1 cellular context compared by ENCODE assay signal in the genomic region with DNA sequence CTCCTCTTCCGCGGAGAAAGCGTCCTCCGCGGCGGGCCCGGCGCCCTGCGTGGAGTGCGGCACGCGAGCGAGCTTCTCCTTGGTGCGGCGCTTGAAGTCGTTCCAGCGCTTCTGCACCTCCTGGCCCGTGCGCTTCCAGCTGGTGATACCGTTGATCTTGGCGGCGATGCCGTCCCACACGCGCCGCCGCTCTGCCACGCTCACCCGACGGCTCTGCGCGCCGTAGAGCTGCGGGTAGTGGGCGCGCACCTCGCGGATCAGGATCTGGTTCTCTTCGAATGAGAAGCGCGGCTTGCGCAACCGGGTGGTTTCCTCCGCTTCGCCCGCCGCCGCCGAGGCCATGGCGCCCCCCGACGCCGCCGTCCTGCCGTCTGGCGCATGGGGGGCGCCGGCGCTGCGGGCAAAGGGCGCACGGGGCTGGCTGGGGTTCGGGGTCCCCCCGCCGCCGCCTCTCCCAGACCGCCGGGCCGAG.
A peak's percentile ranks its signal among the peaks of the same experiment; 100 is the strongest.
TF ChIP-seq lines count a peak whose summit lies in the region.

No MANE protein-coding gene starts in this region.

TF ChIP-seq in K562, 482 proteins besides CTCF, POLR2A, EP300 and RAD21:
- TF ChIP-seq, protein P1, sequence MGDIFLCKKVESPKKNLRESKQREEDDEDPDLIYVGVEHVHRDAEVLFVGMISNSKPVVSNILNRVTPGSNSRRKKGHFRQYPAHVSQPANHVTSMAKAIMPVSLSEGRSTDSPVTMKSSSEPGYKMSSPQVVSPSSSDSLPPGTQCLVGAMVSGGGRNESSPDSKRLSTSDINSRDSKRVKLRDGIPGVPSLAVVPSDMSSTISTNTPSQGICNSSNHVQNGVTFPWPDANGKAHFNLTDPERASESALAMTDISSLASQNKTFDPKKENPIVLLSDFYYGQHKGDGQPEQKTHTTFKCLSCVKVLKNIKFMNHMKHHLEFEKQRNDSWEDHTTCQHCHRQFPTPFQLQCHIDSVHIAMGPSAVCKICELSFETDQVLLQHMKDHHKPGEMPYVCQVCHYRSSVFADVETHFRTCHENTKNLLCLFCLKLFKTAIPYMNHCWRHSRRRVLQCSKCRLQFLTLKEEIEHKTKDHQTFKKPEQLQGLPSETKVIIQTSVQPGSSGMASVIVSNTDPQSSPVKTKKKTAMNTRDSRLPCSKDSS (IDR thresholded peaks at IDR 0.05; ENCODE audit: low read depth, partially characterized antibody), result no peak
- TF ChIP-seq RBBP5 (IDR thresholded peaks at IDR 0.05; ENCODE audit: borderline replicate concordance, insufficient read depth, low read length, poor library complexity, severe bottlenecking), result peak; percentile 36
- 0 out of 2 replicates have a peak, but pooled peaks have one; percentile 1 for TF ChIP-seq RBM14 (IDR thresholded peaks at IDR 0.05; ENCODE audit: borderline replicate concordance, insufficient read depth, low read depth, low read length)
- TF ChIP-seq, protein P2, sequence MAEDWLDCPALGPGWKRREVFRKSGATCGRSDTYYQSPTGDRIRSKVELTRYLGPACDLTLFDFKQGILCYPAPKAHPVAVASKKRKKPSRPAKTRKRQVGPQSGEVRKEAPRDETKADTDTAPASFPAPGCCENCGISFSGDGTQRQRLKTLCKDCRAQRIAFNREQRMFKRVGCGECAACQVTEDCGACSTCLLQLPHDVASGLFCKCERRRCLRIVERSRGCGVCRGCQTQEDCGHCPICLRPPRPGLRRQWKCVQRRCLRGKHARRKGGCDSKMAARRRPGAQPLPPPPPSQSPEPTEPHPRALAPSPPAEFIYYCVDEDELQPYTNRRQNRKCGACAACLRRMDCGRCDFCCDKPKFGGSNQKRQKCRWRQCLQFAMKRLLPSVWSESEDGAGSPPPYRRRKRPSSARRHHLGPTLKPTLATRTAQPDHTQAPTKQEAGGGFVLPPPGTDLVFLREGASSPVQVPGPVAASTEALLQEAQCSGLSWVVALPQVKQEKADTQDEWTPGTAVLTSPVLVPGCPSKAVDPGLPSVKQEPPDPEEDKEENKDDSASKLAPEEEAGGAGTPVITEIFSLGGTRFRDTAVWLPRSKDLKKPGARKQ (CRISPR knock-in tag; IDR thresholded peaks at IDR 0.05), result peak; percentile 91
- TF ChIP-seq RAD51 (IDR thresholded peaks at IDR 0.05; ENCODE audit: borderline replicate concordance, low read depth), result no peak
- TF ChIP-seq, protein P3, sequence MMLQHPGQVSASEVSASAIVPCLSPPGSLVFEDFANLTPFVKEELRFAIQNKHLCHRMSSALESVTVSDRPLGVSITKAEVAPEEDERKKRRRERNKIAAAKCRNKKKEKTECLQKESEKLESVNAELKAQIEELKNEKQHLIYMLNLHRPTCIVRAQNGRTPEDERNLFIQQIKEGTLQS (IDR thresholded peaks at IDR 0.05), result peak; percentile 20; the same call in 1 of the 2 replicates
- TF ChIP-seq, protein P3 (CRISPR knock-in tag; conservative IDR thresholded peaks at IDR 0.05), result no peak
- no peak for TF ChIP-seq PHF20 (IDR thresholded peaks at IDR 0.05; ENCODE audit: partially characterized antibody)
- TF ChIP-seq, protein P4, sequence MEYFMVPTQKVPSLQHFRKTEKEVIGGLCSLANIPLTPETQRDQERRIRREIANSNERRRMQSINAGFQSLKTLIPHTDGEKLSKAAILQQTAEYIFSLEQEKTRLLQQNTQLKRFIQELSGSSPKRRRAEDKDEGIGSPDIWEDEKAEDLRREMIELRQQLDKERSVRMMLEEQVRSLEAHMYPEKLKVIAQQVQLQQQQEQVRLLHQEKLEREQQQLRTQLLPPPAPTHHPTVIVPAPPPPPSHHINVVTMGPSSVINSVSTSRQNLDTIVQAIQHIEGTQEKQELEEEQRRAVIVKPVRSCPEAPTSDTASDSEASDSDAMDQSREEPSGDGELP (CRISPR knock-in tag; IDR thresholded peaks at IDR 0.05; ENCODE audit: borderline replicate concordance), result 0 out of 2 replicates have a peak, but pooled peaks have one; percentile 37
- no peak for TF ChIP-seq NEUROD1 (IDR thresholded peaks at IDR 0.05; ENCODE audit: borderline replicate concordance, low read depth, low read length, partially characterized antibody)
- peak; percentile 27; the same call in 1 of the 2 replicates for TF ChIP-seq POLR2G (IDR thresholded peaks at IDR 0.05; ENCODE audit: low read depth, low read length)
- 0 out of 2 replicates have a peak, but pooled peaks have one; percentile 13 for TF ChIP-seq STAG1 (CRISPR knock-in tag; IDR thresholded peaks at IDR 0.05; ENCODE audit: borderline replicate concordance)
- peak; percentile 84 for TF ChIP-seq CEBPG (CRISPR knock-in tag; IDR thresholded peaks at IDR 0.05)
- TF ChIP-seq CEBPG (tag; conservative IDR thresholded peaks at IDR 0.05 in 1 of 2, IDR thresholded peaks at IDR 0.05 in 1 of 2), result peak; percentile 73 to 81
- no peak for TF ChIP-seq TAL1 (IDR thresholded peaks at IDR 0.05)
- TF ChIP-seq, protein P5, sequence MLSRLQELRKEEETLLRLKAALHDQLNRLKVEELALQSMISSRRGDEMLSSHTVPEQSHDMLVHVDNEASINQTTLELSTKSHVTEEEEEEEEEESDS (CRISPR knock-in tag; IDR thresholded peaks at IDR 0.05), result no peak
- TF ChIP-seq ZNF146 (CRISPR knock-in tag; IDR thresholded peaks at IDR 0.05; ENCODE audit: unreplicated experiment), result no peak
- TF ChIP-seq FOXP1 (CRISPR knock-in tag; IDR thresholded peaks at IDR 0.05), result no peak
- TF ChIP-seq HNRNPL (IDR thresholded peaks at IDR 0.05; ENCODE audit: low read depth, low read length), result 0 out of 2 replicates have a peak, but pooled peaks have one; percentile 27
- TF ChIP-seq, protein P6, sequence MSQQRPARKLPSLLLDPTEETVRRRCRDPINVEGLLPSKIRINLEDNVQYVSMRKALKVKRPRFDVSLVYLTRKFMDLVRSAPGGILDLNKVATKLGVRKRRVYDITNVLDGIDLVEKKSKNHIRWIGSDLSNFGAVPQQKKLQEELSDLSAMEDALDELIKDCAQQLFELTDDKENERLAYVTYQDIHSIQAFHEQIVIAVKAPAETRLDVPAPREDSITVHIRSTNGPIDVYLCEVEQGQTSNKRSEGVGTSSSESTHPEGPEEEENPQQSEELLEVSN (IDR thresholded peaks at IDR 0.05; ENCODE audit: borderline replicate concordance in 1 of 2, extremely low read depth in 1 of 2, insufficient read depth in 1 of 2, insufficient read length in 1 of 2, low read depth in 1 of 2, low read length in 1 of 2, poor library complexity in 1 of 2, severe bottlenecking in 1 of 2), result peak in 1 of 2 experiments; percentile 6
- no peak for TF ChIP-seq ZFP30 (CRISPR knock-in tag; IDR thresholded peaks at IDR 0.05; ENCODE audit: borderline replicate concordance)
- TF ChIP-seq, protein P7, sequence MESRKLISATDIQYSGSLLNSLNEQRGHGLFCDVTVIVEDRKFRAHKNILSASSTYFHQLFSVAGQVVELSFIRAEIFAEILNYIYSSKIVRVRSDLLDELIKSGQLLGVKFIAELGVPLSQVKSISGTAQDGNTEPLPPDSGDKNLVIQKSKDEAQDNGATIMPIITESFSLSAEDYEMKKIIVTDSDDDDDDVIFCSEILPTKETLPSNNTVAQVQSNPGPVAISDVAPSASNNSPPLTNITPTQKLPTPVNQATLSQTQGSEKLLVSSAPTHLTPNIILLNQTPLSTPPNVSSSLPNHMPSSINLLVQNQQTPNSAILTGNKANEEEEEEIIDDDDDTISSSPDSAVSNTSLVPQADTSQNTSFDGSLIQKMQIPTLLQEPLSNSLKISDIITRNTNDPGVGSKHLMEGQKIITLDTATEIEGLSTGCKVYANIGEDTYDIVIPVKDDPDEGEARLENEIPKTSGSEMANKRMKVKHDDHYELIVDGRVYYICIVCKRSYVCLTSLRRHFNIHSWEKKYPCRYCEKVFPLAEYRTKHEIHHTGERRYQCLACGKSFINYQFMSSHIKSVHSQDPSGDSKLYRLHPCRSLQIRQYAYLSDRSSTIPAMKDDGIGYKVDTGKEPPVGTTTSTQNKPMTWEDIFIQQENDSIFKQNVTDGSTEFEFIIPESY (CRISPR knock-in tag; IDR thresholded peaks at IDR 0.05), result peak; percentile 96
- TF ChIP-seq CEBPB (tag; IDR thresholded peaks at IDR 0.05), result peak; percentile 62
- TF ChIP-seq, protein P8, sequence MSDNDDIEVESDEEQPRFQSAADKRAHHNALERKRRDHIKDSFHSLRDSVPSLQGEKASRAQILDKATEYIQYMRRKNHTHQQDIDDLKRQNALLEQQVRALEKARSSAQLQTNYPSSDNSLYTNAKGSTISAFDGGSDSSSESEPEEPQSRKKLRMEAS (CRISPR knock-in tag; IDR thresholded peaks at IDR 0.05), result peak; percentile 45; the same call in 1 of the 2 replicates
TF ChIP-seq in K562: peak in this region for 13.
